Comparison of ENCODE assay signal across 24 cellular contexts in genomic region chr10:33616921-33617320, GRCh38.
DNase-seq lines count a peak whose midpoint lies in the region; ATAC-seq and TF ChIP-seq lines count a peak whose summit lies in the region.
"Had no signal": no experiment of that assay in that cellular context is flagged by ENCODE, and none has a peak within 500 bp of the region (broad histone marks: within the 10 kb centered on the region; RNA-seq: fewer than 3 reads in every experiment).

No MANE protein-coding gene starts in this region.

- intact Hi-C loops in left ventricle myocardium superior (cut with micrococcal nuclease), result no loop called here
- intact Hi-C loops in left lung (cut with DNase I), result no loop called here

- H3K4me2 ChIP-seq in smooth muscle cell, result peak overlapping the region; percentile 70

- H3K27me3 ChIP-seq in cardiac muscle cell (no peaks in the 10 kb centered on the region), left lung (no peaks in the 10 kb centered on the region), smooth muscle cell (ENCODE audit: low read depth) (no peaks in the 10 kb centered on the region)
- H3K27me3 ChIP-seq: dorsolateral prefrontal cortex, neutrophil, SJCRH30, tibial artery had no signal

- peaks cover 17% of the 10 kb centered on the region for H3F3A ChIP-seq in smooth muscle cell (ENCODE audit: low read depth)

- H3K79me2 ChIP-seq in smooth muscle cell (ENCODE audit: low read depth), result no peaks in the 10 kb centered on the region

- no peak overlapping the region for H3K9ac ChIP-seq in smooth muscle cell (ENCODE audit: low read depth)

- no peak overlapping the region for H2AFZ ChIP-seq in smooth muscle cell (ENCODE audit: low read depth)

- H3K27ac ChIP-seq in cardiac muscle cell (peak overlapping the region; percentile 70), left lung (no peak overlapping the region), smooth muscle cell (ENCODE audit: low read depth) (peak overlapping the region; percentile 32)
- H3K27ac ChIP-seq: dorsolateral prefrontal cortex, neutrophil, prostate gland, SJCRH30, tibial artery had no signal

- DNase-seq in cardiac muscle cell (ENCODE audit: low read depth in 1 of 2, low spot score in 1 of 2) (peak; percentile 42 to 65), left ventricle myocardium superior (no peak), epithelial cell of esophagus (ENCODE audit: low read depth) (peak; percentile 5), left lung (no peak), smooth muscle cell (lab: John Stamatoyannopoulos, UW; ENCODE audit: unreplicated experiment) (no peak), DMS 273 (lab: John Stamatoyannopoulos, UW; ENCODE audit: unreplicated experiment) (no peak), NCI-H1417 treated with DMSO at 0.1 percent for 48 hours (lab: John Stamatoyannopoulos, UW) (no peak)
- DNase-seq: 8988T; activated CD4-positive, alpha-beta T cell treated with anti-CD3 and anti-CD28 coated beads, Interleukin-2, amount 50 U/mL, for 4 hours; anterior cingulate cortex; CD4-positive, alpha-beta memory T cell; DMS 273 treated with DMSO at 0.1 percent for 48 hours; dorsolateral prefrontal cortex; foreskin melanocyte; left cardiac atrium; NCI-H1048; NCI-H187 treated with DMSO at 0.1 percent for 48 hours; NCI-H526; SJCRH30; stimulated activated naive CD8-positive, alpha-beta T cell treated with anti-CD3 and anti-CD28 coated beads, Interleukin-15, amount 100 ng/mL, for 72 hours; tibial artery had no signal

- TF ChIP-seq CTCF in cardiac muscle cell (IDR thresholded peaks at IDR 0.05; ENCODE audit: low read depth, low read length) (no peak), epithelial cell of esophagus (IDR thresholded peaks at IDR 0.05; ENCODE audit: insufficient read depth, low read depth, low read length, missing control alignments) (no peak), left lung (IDR thresholded peaks at IDR 0.05) (no peak), smooth muscle cell (IDR thresholded peaks at IDR 0.05; ENCODE audit: borderline replicate concordance, insufficient read depth, poor library complexity, severe bottlenecking) (no peak)

- H3K9me3 ChIP-seq in cardiac muscle cell (ENCODE audit: low read depth) (no peaks in the 10 kb centered on the region), left lung (peaks cover 0 to 4% of the 10 kb centered on the region in 2 donors), smooth muscle cell (replicated peaks; ENCODE audit: low read depth) (no peaks in the 10 kb centered on the region)
- H3K9me3 ChIP-seq: neutrophil, prostate gland, tibial artery had no signal

- no peaks in the 10 kb centered on the region for H4K20me1 ChIP-seq in smooth muscle cell (ENCODE audit: low read depth)

- 21% methylated on average over 1 of the region's 1 CpG for WGBS in smooth muscle cell (ENCODE audit: low lambda C conversion rate)

- no peak overlapping the region for H3K4me3 ChIP-seq in cardiac muscle cell
- no peak overlapping the region for H3K4me3 ChIP-seq in epithelial cell of esophagus (ENCODE audit: low read length)
- H3K4me3 ChIP-seq in left lung, result no peak overlapping the region
- no peak overlapping the region for H3K4me3 ChIP-seq in smooth muscle cell
- H3K4me3 ChIP-seq: dorsolateral prefrontal cortex, prostate gland, SJCRH30, tibial artery had no signal

- H3K4me1 ChIP-seq in cardiac muscle cell (ENCODE audit: low read depth) (peaks cover 24% of the 10 kb centered on the region), left lung (peaks cover 0 to 12% of the 10 kb centered on the region in 2 donors), smooth muscle cell (ENCODE audit: low read depth) (peaks cover 16% of the 10 kb centered on the region)
- H3K4me1 ChIP-seq: prostate gland, SJCRH30 had no signal

- ATAC-seq in left ventricle myocardium superior (no peak), left lung (peak; percentile 19), HG03159 (IDR thresholded peaks at IDR 0.05; ENCODE audit: unreplicated experiment) (no peak)
- ATAC-seq: left cardiac atrium; stimulated activated naive CD8-positive, alpha-beta T cell treated with anti-CD3 and anti-CD28 coated beads, Interleukin-15, amount 100 ng/mL, for 72 hours had no signal

- no peaks in the 10 kb centered on the region for H3K36me3 ChIP-seq in cardiac muscle cell
- H3K36me3 ChIP-seq in left lung, result no peaks in the 10 kb centered on the region
- no peaks in the 10 kb centered on the region for H3K36me3 ChIP-seq in smooth muscle cell (ENCODE audit: low read depth)
- H3K36me3 ChIP-seq: neutrophil, prostate gland, SJCRH30, tibial artery had no signal

Comparison
In these comparisons a context has a peak if more than half of its experiments do, and no peak if none do; other contexts are left out.
1. DNase-seq: peak in cardiac muscle cell (2 of 2) and epithelial cell of esophagus (single experiment); none in left ventricle myocardium superior (single experiment), left lung (0 of 2), smooth muscle cell (single experiment), DMS 273 (single experiment) and NCI-H1417 treated with DMSO at 0.1 percent for 48 hours (single experiment).
2. H3K27ac ChIP-seq: peak in cardiac muscle cell (single experiment) and smooth muscle cell (single experiment); none in left lung (0 of 2).